In genomic region chr15:92781925-92782453, GRCh38 we compare ENCODE assay signal across 30 cellular contexts.
"Had no signal": no experiment of that assay in that cellular context is flagged by ENCODE, and none has a peak within 500 bp of the region (broad histone marks: within the 10 kb centered on the region; RNA-seq: fewer than 3 reads in every experiment).

No MANE protein-coding gene starts in this region.

- H3K9me3 Mint-ChIP-seq: activated naive CD4-positive, alpha-beta T cell treated with anti-CD3 and anti-CD28 coated beads, Interleukin-2, amount 50 U/mL, for 24 hours had no signal

- H3K27ac ChIP-seq: adrenal gland, body of pancreas, breast epithelium, epithelial cell of prostate, esophagus squamous epithelium, gastroesophageal sphincter had no signal

- H3K27me3 Mint-ChIP-seq: activated CD4-positive, alpha-beta memory T cell treated with anti-CD3 and anti-CD28 coated beads for 36 hours; activated CD4-positive, alpha-beta T cell treated with anti-CD3 and anti-CD28 coated beads for 36 hours; activated CD8-positive, alpha-beta memory T cell treated with anti-CD3 and anti-CD28 coated beads, Interleukin-2, amount 10 ng/mL, durations not matched to agents 7 days and 5 days; activated naive CD4-positive, alpha-beta T cell treated with anti-CD3 and anti-CD28 coated beads, Interleukin-2, amount 50 U/mL, for 24 hours; activated naive CD8-positive, alpha-beta T cell treated with anti-CD3 and anti-CD28 coated beads for 36 hours; activated naive CD8-positive, alpha-beta T cell treated with anti-CD3 and anti-CD28 coated beads, Interleukin-2, amount 50 U/mL, for 24 hours had no signal

- H3K36me3 Mint-ChIP-seq: activated CD4-positive, alpha-beta memory T cell treated with anti-CD3 and anti-CD28 coated beads for 36 hours had no signal

- ATAC-seq: activated CD4-positive, alpha-beta T cell treated with anti-CD3 and anti-CD28 coated beads for 36 hours; activated CD8-positive, alpha-beta memory T cell treated with anti-CD3 and anti-CD28 coated beads, Interleukin-2, amount 10 ng/mL, durations not matched to agents 7 days and 5 days; activated CD8-positive, alpha-beta T cell treated with anti-CD3 and anti-CD28 coated beads, Interleukin-2, amount 10 ng/mL, durations not matched to agents 7 days and 5 days; activated naive CD8-positive, alpha-beta T cell treated with anti-CD3 and anti-CD28 coated beads, Interleukin-2, amount 50 U/mL, for 24 hours; body of pancreas; gastroesophageal sphincter had no signal

- H3K27ac Mint-ChIP-seq: activated CD4-positive, alpha-beta memory T cell treated with anti-CD3 and anti-CD28 coated beads for 36 hours; activated CD4-positive, alpha-beta T cell treated with anti-CD3 and anti-CD28 coated beads for 36 hours; activated CD4-positive, alpha-beta T cell treated with anti-CD3 and anti-CD28 coated beads, Interleukin-2, amount 10 ng/mL, durations not matched to agents 24 days and 14 days; activated CD8-positive, alpha-beta memory T cell treated with anti-CD3 and anti-CD28 coated beads, Interleukin-2, amount 10 ng/mL, durations not matched to agents 7 days and 5 days; activated CD8-positive, alpha-beta T cell treated with anti-CD3 and anti-CD28 coated beads, Interleukin-2, amount 10 ng/mL, durations not matched to agents 7 days and 5 days; activated naive CD4-positive, alpha-beta T cell treated with anti-CD3 and anti-CD28 coated beads for 36 hours; activated naive CD4-positive, alpha-beta T cell treated with anti-CD3 and anti-CD28 coated beads, Interleukin-2, amount 50 U/mL, for 24 hours; activated naive CD8-positive, alpha-beta T cell treated with anti-CD3 and anti-CD28 coated beads for 36 hours; activated naive CD8-positive, alpha-beta T cell treated with anti-CD3 and anti-CD28 coated beads, Interleukin-2, amount 50 U/mL, for 24 hours; activated T-helper 1 cell treated with anti-CD3 and anti-CD28 coated beads, Interleukin-12 subunit alpha, Interleukin-12 subunit beta, Interleukin-2, Interleukin-4 antibody, amounts not matched to agents 30 ng/mL and 10 ng/mL and 1 ng/mL, durations not matched to agents 14 hours and 24 hours and 36 hours; activated T-helper 2 cell treated with anti-CD3 and anti-CD28 coated beads, Interferon-gamma antibody, Interleukin-2, Interleukin-4, amounts not matched to agents 10 μg/mL and 5 μg/mL and 100 μg/mL, durations not matched to agents 14 hours and 24 hours and 36 hours had no signal

- DNase-seq: activated CD4-positive, alpha-beta memory T cell treated with anti-CD3 and anti-CD28 coated beads for 36 hours; activated CD4-positive, alpha-beta T cell treated with anti-CD3 and anti-CD28 coated beads for 36 hours; activated CD4-positive, alpha-beta T cell treated with anti-CD3 and anti-CD28 coated beads, Interleukin-2, amount 10 ng/mL, durations not matched to agents 24 days and 14 days; activated CD4-positive, CD25-positive, alpha-beta regulatory T cell; activated CD4-positive, CD25-positive, alpha-beta regulatory T cell treated with anti-CD3 and anti-CD28 coated beads, Interleukin-2, amount 50 U/mL, for 72 hours; activated CD8-positive, alpha-beta memory T cell treated with anti-CD3 and anti-CD28 coated beads, Interleukin-2, amount 10 ng/mL, durations not matched to agents 7 days and 5 days; activated CD8-positive, alpha-beta memory T cell treated with anti-CD3 and anti-CD28 coated beads, Interleukin-2, amount 50 U/mL, for 4 hours; activated CD8-positive, alpha-beta T cell treated with anti-CD3 and anti-CD28 coated beads, Interleukin-2, amount 10 ng/mL, durations not matched to agents 7 days and 5 days; activated effector memory CD4-positive, alpha-beta T cell treated with anti-CD3 and anti-CD28 coated beads, Interleukin-2, amount 50 U/mL, for 16 hours; activated naive CD4-positive, alpha-beta T cell treated with anti-CD3 and anti-CD28 coated beads for 36 hours; activated naive CD8-positive, alpha-beta T cell treated with anti-CD3 and anti-CD28 coated beads for 36 hours; activated naive CD8-positive, alpha-beta T cell treated with anti-CD3 and anti-CD28 coated beads, Interleukin-2, amount 50 U/mL, for 24 hours; activated T-cell treated with anti-CD3 and anti-CD28 coated beads, Interleukin-2, amount 50 U/mL, for 1 hour; activated T-cell treated with anti-CD3 and anti-CD28 coated beads, Interleukin-2, amount 50 U/mL, for 48 hours; amygdala; aorta; body of pancreas; caudate nucleus; cortex of kidney; effector CD8-positive, alpha-beta T cell; esophagus squamous epithelium; foreskin melanocyte; T-helper 2 cell had no signal

- H3K4me1 ChIP-seq: adrenal gland, body of pancreas, breast epithelium, esophagus squamous epithelium, gastroesophageal sphincter had no signal

- H3K27me3 ChIP-seq: adrenal gland, body of pancreas, breast epithelium, esophagus squamous epithelium, gastroesophageal sphincter had no signal

- H3K9me3 ChIP-seq: adrenal gland, breast epithelium, gastroesophageal sphincter had no signal

- H3K4me1 Mint-ChIP-seq: activated CD4-positive, alpha-beta T cell treated with anti-CD3 and anti-CD28 coated beads for 36 hours; activated CD4-positive, alpha-beta T cell treated with anti-CD3 and anti-CD28 coated beads, Interleukin-2, amount 10 ng/mL, durations not matched to agents 24 days and 14 days; activated CD8-positive, alpha-beta memory T cell treated with anti-CD3 and anti-CD28 coated beads, Interleukin-2, amount 10 ng/mL, durations not matched to agents 7 days and 5 days; activated naive CD4-positive, alpha-beta T cell treated with anti-CD3 and anti-CD28 coated beads, Interleukin-2, amount 50 U/mL, for 24 hours; activated naive CD8-positive, alpha-beta T cell treated with anti-CD3 and anti-CD28 coated beads for 36 hours; activated naive CD8-positive, alpha-beta T cell treated with anti-CD3 and anti-CD28 coated beads, Interleukin-2, amount 50 U/mL, for 24 hours had no signal

- H3K4me3 ChIP-seq: adrenal gland, body of pancreas, breast epithelium, esophagus squamous epithelium, gastroesophageal sphincter had no signal

- H3K4me3 Mint-ChIP-seq: activated CD4-positive, alpha-beta memory T cell treated with anti-CD3 and anti-CD28 coated beads for 36 hours; activated CD4-positive, alpha-beta T cell treated with anti-CD3 and anti-CD28 coated beads for 36 hours; activated CD4-positive, alpha-beta T cell treated with anti-CD3 and anti-CD28 coated beads, Interleukin-2, amount 10 ng/mL, durations not matched to agents 24 days and 14 days; activated CD8-positive, alpha-beta memory T cell treated with anti-CD3 and anti-CD28 coated beads, Interleukin-2, amount 10 ng/mL, durations not matched to agents 7 days and 5 days; activated CD8-positive, alpha-beta T cell treated with anti-CD3 and anti-CD28 coated beads, Interleukin-2, amount 10 ng/mL, durations not matched to agents 7 days and 5 days; activated naive CD4-positive, alpha-beta T cell treated with anti-CD3 and anti-CD28 coated beads for 36 hours; activated naive CD4-positive, alpha-beta T cell treated with anti-CD3 and anti-CD28 coated beads, Interleukin-2, amount 50 U/mL, for 24 hours; activated naive CD8-positive, alpha-beta T cell treated with anti-CD3 and anti-CD28 coated beads for 36 hours; activated naive CD8-positive, alpha-beta T cell treated with anti-CD3 and anti-CD28 coated beads, Interleukin-2, amount 50 U/mL, for 24 hours; activated T-helper 1 cell treated with anti-CD3 and anti-CD28 coated beads, Interleukin-12 subunit alpha, Interleukin-12 subunit beta, Interleukin-2, Interleukin-4 antibody, amounts not matched to agents 30 ng/mL and 10 ng/mL and 1 ng/mL, durations not matched to agents 14 hours and 24 hours and 36 hours had no signal

- H3K36me3 ChIP-seq: adrenal gland, breast epithelium had no signal
